8 cellular contexts compared by ENCODE assay signal in the genomic region with DNA sequence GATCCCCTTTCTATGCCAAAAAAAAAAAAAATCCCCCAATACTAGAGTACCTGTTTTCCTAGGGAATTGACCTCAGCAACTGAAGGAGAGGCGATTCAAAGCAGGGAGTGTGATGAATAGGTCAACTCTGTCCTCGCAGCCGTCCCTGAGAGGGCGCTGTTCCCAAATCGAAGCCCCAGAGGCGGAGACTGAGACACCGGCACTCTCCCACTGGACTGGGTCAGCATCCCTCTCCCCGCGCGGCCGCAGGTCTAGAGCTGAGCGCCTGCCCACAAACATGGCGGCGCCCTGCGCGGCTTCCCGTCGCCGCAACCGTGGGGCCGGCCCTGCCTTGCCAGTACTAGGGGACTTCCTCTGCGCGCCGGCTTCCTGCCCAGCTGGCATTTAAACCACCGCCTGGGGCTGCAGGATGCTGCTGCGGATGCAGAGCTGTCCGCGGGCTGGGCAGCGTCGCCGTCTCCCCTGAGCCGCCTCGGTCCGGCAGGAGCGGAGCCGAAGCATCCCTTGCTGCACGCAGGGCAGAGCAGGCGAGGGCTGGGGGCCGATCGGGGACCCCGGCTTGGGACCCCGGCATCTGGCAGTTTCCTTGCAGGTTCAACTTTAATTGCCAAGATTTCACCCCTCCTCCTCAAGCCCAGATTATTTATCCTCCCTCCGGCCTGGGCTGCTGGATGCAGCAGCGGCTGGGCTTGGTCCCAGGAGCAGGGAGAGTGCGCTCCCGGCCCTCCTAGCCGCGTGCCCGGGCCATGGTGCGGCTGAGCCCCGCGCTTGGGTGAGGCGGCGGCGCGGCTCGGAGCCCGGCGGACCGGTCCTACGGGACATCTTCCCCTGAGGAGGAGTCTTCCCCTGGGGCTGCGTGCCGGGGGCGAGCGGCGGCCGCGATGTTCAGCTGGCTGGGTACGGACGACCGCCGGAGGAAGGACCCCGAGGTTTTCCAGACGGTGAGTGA. TPM values are rescaled to one million over a fixed set of nuclear protein-coding genes. Genes with fewer than 3 reads are reported as not detected.
DNase-seq lines count a peak whose midpoint lies in the region; ATAC-seq, FAIRE-seq and TF ChIP-seq lines count a peak whose summit lies in the region.

A gene (plus strand): TSS at position 412 of the 949 bp plus-strand sequence. CDS start 470 bp downstream, at position 882.

- H3K36me3 ChIP-seq in HCT116 (ENCODE audit: control insufficient read depth in 1 of 2, insufficient read depth in 2 of 2, low read length in 2 of 2): no peaks in the 10 kb centered on the region
- no peaks in the 10 kb centered on the region for H3K36me3 ChIP-seq in right atrium auricular region
- H3K36me3 ChIP-seq in psoas muscle (ENCODE audit: insufficient read depth in 1 of 2, low read depth in 1 of 2): no peaks in the 10 kb centered on the region

- peak; percentile 14; the same call in 1 of the 2 replicates for TF ChIP-seq RAD21 in HCT116 (IDR thresholded peaks at IDR 0.05; ENCODE audit: low read depth)

- peak; percentile 42 for FAIRE-seq in urothelium cell line (lab: Jason Lieb, UNC)

- WGBS in psoas muscle, 3 donors: 2% methylated on average over 61 to 74 of the region's 74 CpGs

- no peak within 1 kb of the TSS for H3K4me2 ChIP-seq in HCT116 (ENCODE audit: low read length)

- DNase-seq in G401 (ENCODE audit: low spot score) (peak; percentile 96), HCT116 (ENCODE audit: low read depth, low spot score) (no peak), NCI-H1048 (lab: John Stamatoyannopoulos, UW) (peak; percentile 57), T-cell (peak; percentile 57 to 83 (median 70)), right atrium auricular region (ENCODE audit: low spot score) (peak; percentile 85), psoas muscle (peak; percentile 86 to 91), urothelium cell line (ENCODE audit: low spot score) (peak; percentile 98)

- H3K4me1 Mint-ChIP-seq in T-cell: peaks cover 17 to 30% (median 26%) of the 10 kb centered on the region in 3 donors

- H3K4me1 ChIP-seq in HCT116 (ENCODE audit: control insufficient read depth in 1 of 2, insufficient read depth in 2 of 2, low read length in 2 of 2) (no peaks in the 10 kb centered on the region), right atrium auricular region (peaks cover 0 to 41% of the 10 kb centered on the region in 2 donors), psoas muscle (peaks cover 18% of the 10 kb centered on the region)

- no peak within 1 kb of the TSS for H3K27ac ChIP-seq in HCT116 (ENCODE audit: low read depth, low read length)
- H3K27ac ChIP-seq in angular gyrus (ENCODE audit: low read depth, low read length): peak within 1 kb of the TSS; percentile 75
- peak within 1 kb of the TSS; percentile 61 to 75 for H3K27ac ChIP-seq in right atrium auricular region
- peak within 1 kb of the TSS; percentile 27 for H3K27ac ChIP-seq in psoas muscle

- intact Hi-C loops in HCT116 (cut with micrococcal nuclease): no loop called here
- intact Hi-C loops in psoas muscle (cut with DNase I): no loop called here

- BruUV-seq in HCT116 (replicated peaks; lab: Mats Ljungman, UMichigan): no TSS peak

- peak within 1 kb of the TSS; percentile 61 to 62 for H3K27ac Mint-ChIP-seq in T-cell

- H4K20me1 ChIP-seq in HCT116 (ENCODE audit: insufficient read depth): no peaks in the 10 kb centered on the region

- H3K27me3 ChIP-seq in HCT116 (ENCODE audit: insufficient read depth, low read length) (peaks cover 17% of the 10 kb centered on the region), right atrium auricular region (no peaks in the 10 kb centered on the region), psoas muscle (ENCODE audit: insufficient read depth in 3 of 3, low read length in 2 of 3) (peaks cover 0 to 14% (median 0%) of the 10 kb centered on the region in 3 donors)

- H3K4me3 ChIP-seq in HCT116 (replicated peaks in 1 of 2; ENCODE audit: low read depth in 1 of 2, low read length in 2 of 2) (no peak within 1 kb of the TSS), right atrium auricular region (peak within 1 kb of the TSS; percentile 55 to 68), psoas muscle (peak within 1 kb of the TSS; percentile 75)

- ATAC-seq in HCT116 (peak; percentile 52; the same call in 1 of the 2 replicates), T-cell (replicated peaks in 1 of 4) (peak; percentile 96 to 98 (median 98)), psoas muscle (peak; percentile 93 to 99 (median 96))

- no peak within 1 kb of the TSS for H3K9ac ChIP-seq in HCT116 (ENCODE audit: low read length)

- H3K79me2 ChIP-seq in HCT116 (ENCODE audit: insufficient read depth, low read length): no peaks in the 10 kb centered on the region

- H2AFZ ChIP-seq in HCT116 (ENCODE audit: low read depth, low read length, poor library complexity, severe bottlenecking): no peak within 1 kb of the TSS

- no peaks in the 10 kb centered on the region for H3K9me3 Mint-ChIP-seq in T-cell

- RAD21 ChIA-PET in HCT116 (lab: Charles Lee; ENCODE audit: low non-redundant PET in 1 of 2, low total read pairs in 2 of 2, uncharacterized antibody in 2 of 2, unreplicated experiment in 2 of 2): no interaction called here

- in situ Hi-C loops in G401 (cut with HindIII; ENCODE audit: low sequenced_read_pairs): no loop called here

- H3K27me3 Mint-ChIP-seq in T-cell: no peaks in the 10 kb centered on the region

- H3K4me3 Mint-ChIP-seq in T-cell: peak within 1 kb of the TSS; percentile 75 to 80 (median 77)

- TF ChIP-seq CTCF in HCT116 (IDR thresholded peaks at IDR 0.05 in 2 of 3, conservative IDR thresholded peaks at IDR 0.05 in 1 of 3; ENCODE audit: borderline replicate concordance in 1 of 3, insufficient read depth in 1 of 3, low read depth in 2 of 3, low read length in 2 of 3): peak in 2 of 3 experiments; percentile 26 to 37; a peak in 2 of 6 replicates
- peak; percentile 57 to 74 for TF ChIP-seq CTCF in right atrium auricular region (IDR thresholded peaks at IDR 0.05)
- peak; percentile 54 for TF ChIP-seq CTCF in psoas muscle (IDR thresholded peaks at IDR 0.05)

- H3K36me3 Mint-ChIP-seq in T-cell: no peaks in the 10 kb centered on the region

- H3K9me3 ChIP-seq in HCT116 (ENCODE audit: control insufficient read depth in 1 of 2, insufficient read depth in 1 of 2, low read depth in 1 of 2, low read length in 2 of 2) (no peaks in the 10 kb centered on the region), right atrium auricular region (no peaks in the 10 kb centered on the region), psoas muscle (no peaks in the 10 kb centered on the region)

- CTCF ChIA-PET in HCT116 (lab: Charles Lee): no interaction called here
- CTCF ChIA-PET in T-cell (lab: Charles Lee): interaction anchor here (0.7 to 1.2 kb wide), 4 partner anchors 18 to 523 kb away, joined by 3 to 4 read pairs (median 3); no protein-coding TSS in a partner anchor

- TF ChIP-seq POLR2A in HCT116 (IDR thresholded peaks at IDR 0.05; ENCODE audit: borderline replicate concordance, extremely low read depth, insufficient read depth, insufficient read length): no peak

- POLR2A ChIA-PET in HCT116 (lab: Charles Lee): no interaction called here
- POLR2A ChIA-PET in T-cell (lab: Charles Lee): no interaction called here

- no peaks in the 10 kb centered on the region for H3K9me2 ChIP-seq in HCT116 (ENCODE audit: insufficient read depth)

TF ChIP-seq in HCT116, 20 proteins besides CTCF, POLR2A, EP300 and RAD21:
- no peak for TF ChIP-seq EZH2phosphoT487 (IDR thresholded peaks at IDR 0.05; ENCODE audit: borderline replicate concordance)
- TF ChIP-seq EZH2 (IDR thresholded peaks at IDR 0.05): no peak
- TF ChIP-seq SP1 (IDR thresholded peaks at IDR 0.05; ENCODE audit: low read depth): no peak
- no peak for TF ChIP-seq CBX3 (IDR thresholded peaks at IDR 0.05; ENCODE audit: low read depth)
- TF ChIP-seq, protein P1, sequence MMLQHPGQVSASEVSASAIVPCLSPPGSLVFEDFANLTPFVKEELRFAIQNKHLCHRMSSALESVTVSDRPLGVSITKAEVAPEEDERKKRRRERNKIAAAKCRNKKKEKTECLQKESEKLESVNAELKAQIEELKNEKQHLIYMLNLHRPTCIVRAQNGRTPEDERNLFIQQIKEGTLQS (IDR thresholded peaks at IDR 0.05): no peak
- TF ChIP-seq SIN3A (IDR thresholded peaks at IDR 0.05; ENCODE audit: low read depth): no peak
- no peak for TF ChIP-seq YY1 (IDR thresholded peaks at IDR 0.05; ENCODE audit: extremely low read depth, insufficient replicate concordance, low read depth, low read length)
- no peak for TF ChIP-seq TCF7L2 (IDR thresholded peaks at IDR 0.05; ENCODE audit: borderline replicate concordance, extremely low read depth, insufficient read depth, insufficient read length)
- TF ChIP-seq FOSL1 (IDR thresholded peaks at IDR 0.05; ENCODE audit: low read depth): no peak
- no peak for TF ChIP-seq JUND (IDR thresholded peaks at IDR 0.05)
- no peak for TF ChIP-seq ELF1 (IDR thresholded peaks at IDR 0.05; ENCODE audit: borderline replicate concordance, low read depth)
- no peak for TF ChIP-seq CEBPB (IDR thresholded peaks at IDR 0.05; ENCODE audit: low read depth)
- TF ChIP-seq EGR1 (IDR thresholded peaks at IDR 0.05; ENCODE audit: low read depth): no peak
- TF ChIP-seq ZNF274 (IDR thresholded peaks at IDR 0.05; ENCODE audit: low read depth, low read length): no peak

RNA-seq across cellular contexts. Expression of the gene that starts here (rescaled TPM):
- total RNA-seq in G401 (2014; rRNA removed; shearing (Covaris generic)): 3.5 and 4.9 TPM in 2 replicates
- total RNA-seq in HCT116 (2021; ENCODE audit: unreplicated experiment) (not detected), T-cell (1 to 10 TPM; 2.9 to 4.2 (median 4.0) TPM), right atrium auricular region (10 to 100 TPM; 10.6 to 12.5 TPM), psoas muscle (1 to 10 TPM; 1.5 to 2.9 (median 2.0) TPM)
- not detected in 2 replicates for polyA plus RNA-seq in HCT116 (2012)
- polyA plus RNA-seq in psoas muscle: 1 to 10 TPM in 2 of 3 donors, under 1 TPM in 1; 0.73 to 5.2 (median 1.3) TPM

Comparison
In these comparisons a context has a peak if more than half of its experiments do, and no peak if none do; other contexts are left out.
1. Peak in ATAC-seq in HCT116; RNA of the gene not detected or under 1 TPM.
2. H3K4me3 ChIP-seq: peak in right atrium auricular region (2 of 2) and psoas muscle (single experiment); none in HCT116 (0 of 2).
3. Peak in every context shown above with its lines, with median percentiles within 50 percentile points of each other: ATAC-seq and CTCF ChIP-seq.